8 cellular contexts compared by ENCODE assay signal in the genomic region with DNA sequence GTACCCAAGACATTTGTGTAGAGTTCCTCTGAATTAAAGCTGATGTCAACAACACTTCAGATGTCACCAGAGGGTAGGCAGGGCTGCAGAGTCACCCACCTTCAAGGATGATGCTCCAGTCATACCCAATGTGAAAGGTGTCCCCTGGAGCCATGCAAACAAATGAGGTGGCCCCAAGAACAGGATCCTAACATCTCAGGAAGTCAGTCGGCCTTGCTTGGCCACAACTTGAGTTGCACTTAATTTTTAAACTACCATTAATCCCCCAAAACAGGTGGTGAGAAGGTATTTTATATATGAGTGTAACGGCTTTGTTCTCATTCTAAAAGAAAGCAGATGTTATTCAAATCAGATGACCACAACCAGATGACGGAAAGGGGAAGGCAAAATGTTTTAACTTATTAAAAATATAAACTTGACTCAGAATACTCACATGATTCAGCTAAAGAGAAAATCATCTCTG. TPM values are rescaled to one million over a fixed set of nuclear protein-coding genes. Genes with fewer than 3 reads are reported as not detected.
DNase-seq lines count a peak whose midpoint lies in the region; ATAC-seq lines count a peak whose summit lies in the region.

No MANE protein-coding gene starts in this region.

- H3K4me1 Mint-ChIP-seq in activated naive CD8-positive, alpha-beta T cell treated with anti-CD3 and anti-CD28 coated beads, Interleukin-2, amount 10 ng/mL, durations not matched to agents 7 days and 5 days = peaks cover 58% of the 10 kb centered on the region

- H3K27me3 Mint-ChIP-seq in activated naive CD8-positive, alpha-beta T cell treated with anti-CD3 and anti-CD28 coated beads, Interleukin-2, amount 10 ng/mL, durations not matched to agents 7 days and 5 days = no peaks in the 10 kb centered on the region

- POLR2A ChIA-PET in activated naive CD8-positive, alpha-beta T cell treated with anti-CD3 and anti-CD28 coated beads, Interleukin-2, amount 10 ng/mL, durations not matched to agents 7 days and 5 days (lab: Charles Lee) = interaction anchor here (0.7 to 1.1 kb wide), 3 partner anchors 9 to 14 kb away, joined by 3 to 9 read pairs (median 5); no protein-coding TSS in a partner anchor

- ATAC-seq in GM18498 (IDR thresholded peaks at IDR 0.05; ENCODE audit: unreplicated experiment) = peak; percentile 62
- peak; percentile 51 for ATAC-seq in GM21367 (IDR thresholded peaks at IDR 0.05; ENCODE audit: unreplicated experiment)
- ATAC-seq in HG03442 (IDR thresholded peaks at IDR 0.05; ENCODE audit: unreplicated experiment) = peak; percentile 51
- peak; percentile 14 for ATAC-seq in activated naive CD8-positive, alpha-beta T cell treated with anti-CD3 and anti-CD28 coated beads, Interleukin-2, amount 10 ng/mL, durations not matched to agents 7 days and 5 days (ENCODE audit: low read depth)

- intact Hi-C loops in posterior vena cava (cut with DNase I) = no loop called here

- H3K9me3 Mint-ChIP-seq in activated naive CD8-positive, alpha-beta T cell treated with anti-CD3 and anti-CD28 coated beads, Interleukin-2, amount 10 ng/mL, durations not matched to agents 7 days and 5 days = peaks cover 4% of the 10 kb centered on the region

- peaks cover 29% of the 10 kb centered on the region for H3K36me3 Mint-ChIP-seq in activated naive CD8-positive, alpha-beta T cell treated with anti-CD3 and anti-CD28 coated beads, Interleukin-2, amount 10 ng/mL, durations not matched to agents 7 days and 5 days

- peak overlapping the region; percentile 100 for H3K27ac Mint-ChIP-seq in activated naive CD8-positive, alpha-beta T cell treated with anti-CD3 and anti-CD28 coated beads, Interleukin-2, amount 10 ng/mL, durations not matched to agents 7 days and 5 days

- no peak overlapping the region for H3K4me3 Mint-ChIP-seq in activated naive CD8-positive, alpha-beta T cell treated with anti-CD3 and anti-CD28 coated beads, Interleukin-2, amount 10 ng/mL, durations not matched to agents 7 days and 5 days

- DNase-seq in activated naive CD8-positive, alpha-beta T cell treated with anti-CD3 and anti-CD28 coated beads, Interleukin-2, amount 10 ng/mL, durations not matched to agents 7 days and 5 days = no peak
- DNase-seq in superior temporal gyrus (ENCODE audit: extremely low spot score) (no peak), midbrain (lab: John Stamatoyannopoulos, UW) (no peak), retina (no peak), posterior vena cava (ENCODE audit: low spot score) (no peak)

RNA-seq across cellular contexts. Expression of a gene that starts 21.1 kb away (rescaled TPM):
- 10 to 100 TPM; 58.6 to 59.8 TPM for total RNA-seq in activated naive CD8-positive, alpha-beta T cell treated with anti-CD3 and anti-CD28 coated beads, Interleukin-2, amount 10 ng/mL, durations not matched to agents 7 days and 5 days
- 10 to 100 TPM; 30.8 to 44.0 TPM for total RNA-seq in posterior vena cava

RNA-seq across cellular contexts. Expression of a gene that starts 40.4 kb away (rescaled TPM):
- 10 to 100 TPM; 56.4 to 56.8 TPM for total RNA-seq in activated naive CD8-positive, alpha-beta T cell treated with anti-CD3 and anti-CD28 coated beads, Interleukin-2, amount 10 ng/mL, durations not matched to agents 7 days and 5 days
- 10 to 100 TPM in 1 of 2 donors, 1 to 10 TPM in 1; 9.9 to 12.8 TPM for total RNA-seq in posterior vena cava

Comparison
In these comparisons a context has a peak if more than half of its experiments do, and no peak if none do; other contexts are left out.
1. RNA of a gene that starts 40.4 kb away (total RNA-seq): 56.4 to 56.8 TPM in activated naive CD8-positive, alpha-beta T cell treated with anti-CD3 and anti-CD28 coated beads, Interleukin-2, amount 10 ng/mL, durations not matched to agents 7 days and 5 days; 9.9 to 12.8 TPM in posterior vena cava; every median in the first group is over 4 times any median in the second.
2. Peak in every context shown above with its lines, with median percentiles within 50 percentile points of each other: ATAC-seq.